In genomic region chr13:30175166-30175565, GRCh38 we compare ENCODE assay signal across 19 cellular contexts.
"Had no signal": no experiment of that assay in that cellular context is flagged by ENCODE, and none has a peak within 500 bp of the region (broad histone marks: within the 10 kb centered on the region; RNA-seq: fewer than 3 reads in every experiment).

No MANE protein-coding gene starts in this region.

- H3K9me3 Mint-ChIP-seq: dendritic cell treated with granulocyte-macrophage colony-stimulating factor and Interleukin-4, amounts not matched to agents 40 ng/mL and 50 ng/mL, for 4 days; effector memory CD8-positive, alpha-beta T cell; endodermal cell had no signal

- H3K4me3 Mint-ChIP-seq: dendritic cell treated with granulocyte-macrophage colony-stimulating factor and Interleukin-4, amounts not matched to agents 40 ng/mL and 50 ng/mL, for 4 days; effector memory CD8-positive, alpha-beta T cell; endodermal cell had no signal

- H3K27ac Mint-ChIP-seq: dendritic cell treated with granulocyte-macrophage colony-stimulating factor and Interleukin-4, amounts not matched to agents 40 ng/mL and 50 ng/mL, for 4 days; effector memory CD8-positive, alpha-beta T cell; endodermal cell had no signal

- DNase-seq: colonic mucosa; cortex of kidney; dermis blood vessel endothelial cell; dorsolateral prefrontal cortex; effector CD4-positive, alpha-beta T cell; effector CD8-positive, alpha-beta T cell; effector memory CD4-positive, alpha-beta T cell; effector memory CD8-positive, alpha-beta T cell; endodermal cell; erythroblast; esophagus squamous epithelium; foreskin fibroblast; foreskin keratinocyte; foreskin melanocyte; gastrocnemius medialis; glutamatergic neuron; heart left ventricle; heart right ventricle had no signal

- H3K27me3 Mint-ChIP-seq: dendritic cell treated with granulocyte-macrophage colony-stimulating factor and Interleukin-4, amounts not matched to agents 40 ng/mL and 50 ng/mL, for 4 days; effector memory CD8-positive, alpha-beta T cell had no signal
